In the genomic region with DNA sequence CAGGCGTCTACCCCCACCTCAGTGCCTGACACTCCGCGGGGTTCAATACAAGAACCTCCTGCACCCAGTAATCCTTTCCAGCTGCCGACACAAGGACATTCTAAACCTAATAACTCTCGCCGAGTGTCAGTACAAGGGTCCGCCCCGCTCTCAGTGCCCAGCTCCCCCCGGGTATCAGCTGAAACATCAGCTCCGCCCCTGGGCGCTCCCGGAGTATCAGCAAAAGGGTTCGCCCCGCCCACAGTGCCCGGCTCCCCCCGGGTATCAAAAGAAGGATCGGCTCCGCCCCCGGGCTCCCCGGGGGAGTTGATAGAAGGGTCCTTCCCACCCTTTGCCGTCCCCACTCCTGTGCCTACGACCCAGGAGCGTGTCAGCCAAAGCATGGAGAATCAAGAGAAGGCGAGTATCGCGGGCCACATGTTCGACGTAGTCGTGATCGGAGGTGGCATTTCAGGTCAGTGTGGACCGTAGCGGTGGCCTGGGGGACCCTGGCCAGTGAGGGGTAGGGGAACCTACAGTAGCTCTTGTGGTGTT, we compare ENCODE assay signal across 8 cellular contexts. TPM values are rescaled to one million over a fixed set of nuclear protein-coding genes. Genes with fewer than 3 reads are reported as not detected.
DNase-seq lines count a peak whose midpoint lies in the region; ATAC-seq and TF ChIP-seq lines count a peak whose summit lies in the region.

A gene (plus strand): TSS at position 339 of the 534 bp plus-strand sequence. CDS start 43 bp downstream, at position 382.

- DNase-seq in AG20443 (ENCODE audit: low spot score), result peak; percentile 7
- DNase-seq in activated CD8-positive, alpha-beta memory T cell treated with anti-CD3 and anti-CD28 coated beads, Interleukin-2, amount 50 U/mL, for 4 hours, result peak; percentile 42
- no peak for DNase-seq in esophagus squamous epithelium (lab: John Stamatoyannopoulos, UW)

- H3K4me2 ChIP-seq in Loucy (ENCODE audit: low read depth, low read length, poor library complexity, severe bottlenecking), result peak within 1 kb of the TSS; percentile 85

- H3K4me3 ChIP-seq in Loucy (ENCODE audit: low read length, poor library complexity, severe bottlenecking) (peak within 1 kb of the TSS; percentile 77), esophagus squamous epithelium (peak within 1 kb of the TSS; percentile 64 to 77 (median 74)), mucosa of rectum (ENCODE audit: low read length in 2 of 2) (peak within 1 kb of the TSS; percentile 70 to 75)

- no peak for ATAC-seq in HG02763 (IDR thresholded peaks at IDR 0.05; ENCODE audit: unreplicated experiment)
- no peak for ATAC-seq in GM21786 (IDR thresholded peaks at IDR 0.05; ENCODE audit: unreplicated experiment)

- TF ChIP-seq POLR2A in esophagus squamous epithelium (IDR thresholded peaks at IDR 0.05), result peak in 2 of 4 donors; percentile 65 to 72

- TF ChIP-seq CTCF in Loucy (conservative IDR thresholded peaks at IDR 0.05; ENCODE audit: low read length) (no peak), esophagus squamous epithelium (IDR thresholded peaks at IDR 0.05) (no peak), subcutaneous adipose tissue (IDR thresholded peaks at IDR 0.05; ENCODE audit: low read depth) (no peak)

- H3K9ac ChIP-seq in Loucy (ENCODE audit: low read depth, low read length, poor library complexity, severe bottlenecking) (peak within 1 kb of the TSS; percentile 72), mucosa of rectum (ENCODE audit: low read depth in 1 of 2, low read length in 2 of 2) (peak within 1 kb of the TSS; percentile 77 to 88)

- no peaks in the 10 kb centered on the region for H3F3A ChIP-seq in Loucy (ENCODE audit: low read depth)

- no peaks in the 10 kb centered on the region for H3K9me3 ChIP-seq in Loucy (ENCODE audit: insufficient read depth, low read depth, low read length)
- no peaks in the 10 kb centered on the region for H3K9me3 ChIP-seq in esophagus squamous epithelium
- H3K9me3 ChIP-seq in mucosa of rectum (ENCODE audit: control insufficient read depth in 2 of 2, low read length in 2 of 2), result no peaks in the 10 kb centered on the region

- H3K9me2 ChIP-seq in Loucy (replicated peaks; ENCODE audit: low read depth, low read length), result no peaks in the 10 kb centered on the region

- no peaks in the 10 kb centered on the region for H3K79me2 ChIP-seq in Loucy (ENCODE audit: insufficient read depth, low read length)

- H3K27me3 ChIP-seq in Loucy (ENCODE audit: insufficient read depth, low read length, poor library complexity, severe bottlenecking) (no peaks in the 10 kb centered on the region), esophagus squamous epithelium (no peaks in the 10 kb centered on the region), mucosa of rectum (ENCODE audit: control insufficient read depth in 2 of 2, insufficient read depth in 2 of 2, low read length in 2 of 2) (peaks cover 0 to 4% of the 10 kb centered on the region in 2 donors)

- H3K4me1 ChIP-seq in Loucy (ENCODE audit: insufficient read depth, low read length, poor library complexity, severe bottlenecking) (peaks cover 8% of the 10 kb centered on the region), esophagus squamous epithelium (peaks cover 0 to 24% (median 0%) of the 10 kb centered on the region in 3 donors), mucosa of rectum (ENCODE audit: control insufficient read depth in 2 of 2, insufficient read depth in 2 of 2, low read length in 2 of 2) (peaks cover 0 to 3% of the 10 kb centered on the region in 2 donors)

- H2AFZ ChIP-seq in Loucy (ENCODE audit: low read length), result peak within 1 kb of the TSS; percentile 86

- H3K27ac ChIP-seq in esophagus squamous epithelium, result peak within 1 kb of the TSS; percentile 94 to 95 (median 95)
- H3K27ac ChIP-seq in mucosa of rectum (ENCODE audit: low read depth in 2 of 2, low read length in 2 of 2), result peak within 1 kb of the TSS; percentile 78 to 86

- intact Hi-C loops in esophagus squamous epithelium (cut with DNase I), result loop anchor here (10.0 kb wide), 1 partner anchor 91 kb away; no protein-coding TSS in a partner anchor

- H4K20me1 ChIP-seq in Loucy (ENCODE audit: insufficient read depth, low read length, poor library complexity, severe bottlenecking), result no peaks in the 10 kb centered on the region

- WGBS in esophagus squamous epithelium, 2 donors, result 20% methylated on average over 5 of the region's 32 CpGs; no CpG with 5 or more reads in 1 of the 2 donors

- H3K36me3 ChIP-seq in Loucy (ENCODE audit: insufficient read depth, low read length) (no peaks in the 10 kb centered on the region), esophagus squamous epithelium (no peaks in the 10 kb centered on the region), mucosa of rectum (ENCODE audit: control insufficient read depth in 2 of 2, insufficient read depth in 2 of 2, low read length in 2 of 2) (no peaks in the 10 kb centered on the region)

RNA-seq across cellular contexts. Expression of the gene that starts here (rescaled TPM):
- total RNA-seq in esophagus squamous epithelium (100 to 1,000 TPM in 2 of 4 donors, 10 to 100 TPM in 2; 70.3 to 183 (median 128) TPM), subcutaneous adipose tissue (100 to 1,000 TPM; 291 to 599 (median 388) TPM)
